In the genomic region with DNA sequence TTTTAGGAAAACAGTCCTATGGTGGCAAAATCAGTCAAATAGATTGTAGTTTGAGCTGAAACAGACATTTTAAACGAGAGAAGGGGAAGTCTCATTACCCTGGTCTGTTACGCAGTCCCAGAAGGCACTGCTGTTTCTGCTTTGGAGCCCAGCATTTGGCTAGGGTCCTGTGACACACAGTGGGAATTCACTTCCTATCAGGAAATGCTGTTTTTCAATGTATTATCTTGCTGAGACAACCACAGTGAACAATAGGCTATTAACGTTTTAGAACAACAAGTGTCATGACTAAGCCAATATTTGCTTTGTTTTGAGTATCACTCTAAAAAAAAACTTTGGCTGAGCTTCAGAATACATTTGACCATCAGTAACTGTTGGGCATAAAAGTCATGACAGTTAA, we compare ENCODE assay signal across 8 cellular contexts.
DNase-seq lines count a peak whose midpoint lies in the region; ATAC-seq lines count a peak whose summit lies in the region.

No MANE protein-coding gene starts in this region.

- DNase-seq in AG08395 (ENCODE audit: low spot score) (peak; percentile 6), HT1080 (ENCODE audit: low read depth) (peak; percentile 77), immature natural killer cell (no peak), substantia nigra (lab: John Stamatoyannopoulos, UW) (peak in 19 of 49 donors; percentile 4 to 42 (median 19)), NOMO-1 treated with dmso at 0.1 percent for 144 hours (lab: John Stamatoyannopoulos, UW; ENCODE audit: unreplicated experiment) (no peak), activated gamma-delta T cell treated with Interleukin-2 at 50 U/mL for 16 hours (no peak)

- peak overlapping the region; percentile 65 for H3K27ac ChIP-seq in substantia nigra (ENCODE audit: low read depth, low read length, poor library complexity, severe bottlenecking)

- H3K27me3 Mint-ChIP-seq in activated naive CD8-positive, alpha-beta T cell, result no peaks in the 10 kb centered on the region
- H3K27me3 Mint-ChIP-seq in immature natural killer cell (ENCODE audit: low read depth in 3 of 3), result peaks cover 0 to 7% (median 2%) of the 10 kb centered on the region in 3 donors

- peak overlapping the region; percentile 91 for H3K27ac Mint-ChIP-seq in activated naive CD8-positive, alpha-beta T cell
- peak overlapping the region; percentile 67 to 87 (median 86) for H3K27ac Mint-ChIP-seq in immature natural killer cell

- H3K36me3 Mint-ChIP-seq in activated naive CD8-positive, alpha-beta T cell, result peaks cover 14% of the 10 kb centered on the region
- peaks cover 0 to 6% (median 3%) of the 10 kb centered on the region in 3 donors for H3K36me3 Mint-ChIP-seq in immature natural killer cell

- peaks cover 88% of the 10 kb centered on the region for H3K4me1 Mint-ChIP-seq in activated naive CD8-positive, alpha-beta T cell (ENCODE audit: low read depth)
- H3K4me1 Mint-ChIP-seq in immature natural killer cell, result peaks cover 86 to 100% of the 10 kb centered on the region in 2 donors

- peak overlapping the region; percentile 61 for H3K4me3 Mint-ChIP-seq in activated naive CD8-positive, alpha-beta T cell
- peak overlapping the region; percentile 18 to 64 (median 59) for H3K4me3 Mint-ChIP-seq in immature natural killer cell

- H3K9me3 Mint-ChIP-seq in activated naive CD8-positive, alpha-beta T cell (ENCODE audit: low read depth), result no peaks in the 10 kb centered on the region
- no peaks in the 10 kb centered on the region for H3K9me3 Mint-ChIP-seq in immature natural killer cell

- no peak for ATAC-seq in HG02642 (IDR thresholded peaks at IDR 0.05; ENCODE audit: poor library complexity, unreplicated experiment)

Comparison
In these comparisons a context has a peak if more than half of its experiments do, and no peak if none do; other contexts are left out.
1. DNase-seq: peak in AG08395 (single experiment) and HT1080 (single experiment); none in immature natural killer cell (0 of 3), NOMO-1 treated with dmso at 0.1 percent for 144 hours (single experiment) and activated gamma-delta T cell treated with Interleukin-2 at 50 U/mL for 16 hours (single experiment).